In genomic region chr17:16439867-16440351, GRCh38 we compare ENCODE assay signal across 1 cellular context.
TF ChIP-seq lines count a peak whose summit lies in the region.

No MANE protein-coding gene starts in this region.

TF ChIP-seq in GM12878, 131 proteins besides CTCF, POLR2A, EP300 and RAD21 (continues in another document):
- 0 out of 2 replicates have a peak, but pooled peaks have one; percentile 21 for TF ChIP-seq WRNIP1 (IDR thresholded peaks at IDR 0.05; ENCODE audit: borderline replicate concordance, low read depth, low read length)
- TF ChIP-seq ASH2L (IDR thresholded peaks at IDR 0.05; ENCODE audit: borderline replicate concordance, low read depth) = no peak
- TF ChIP-seq NKRF (conservative IDR thresholded peaks at IDR 0.05) = no peak
- no peak for TF ChIP-seq BACH1 (IDR thresholded peaks at IDR 0.05; ENCODE audit: borderline replicate concordance)
- no peak for TF ChIP-seq BCLAF1 (IDR thresholded peaks at IDR 0.05)
- TF ChIP-seq FOXK2 (IDR thresholded peaks at IDR 0.05) = no peak
- no peak for TF ChIP-seq NBN (IDR thresholded peaks at IDR 0.05)
- no peak for TF ChIP-seq NRF1 (conservative IDR thresholded peaks at IDR 0.05; ENCODE audit: low read depth, low read length)
- no peak for TF ChIP-seq YY1 (IDR thresholded peaks at IDR 0.05; ENCODE audit: low read depth, low read length)
- no peak for TF ChIP-seq MEF2B (IDR thresholded peaks at IDR 0.05; ENCODE audit: partially characterized antibody, poor library complexity, severe bottlenecking)
- TF ChIP-seq E2F4 (IDR thresholded peaks at IDR 0.05; ENCODE audit: low read depth, low read length) = no peak
- TF ChIP-seq USF2 (IDR thresholded peaks at IDR 0.05; ENCODE audit: borderline replicate concordance, low read depth, low read length) = no peak
- TF ChIP-seq RFX5 (IDR thresholded peaks at IDR 0.05; ENCODE audit: low read depth, low read length) = no peak
- no peak for TF ChIP-seq HCFC1 (IDR thresholded peaks at IDR 0.05; ENCODE audit: low read length)
- TF ChIP-seq EGR1 (IDR thresholded peaks at IDR 0.05; ENCODE audit: borderline replicate concordance in 1 of 2, low read depth in 2 of 2, low read length in 2 of 2) = no peak
- no peak for TF ChIP-seq BCL3 (IDR thresholded peaks at IDR 0.05; ENCODE audit: borderline replicate concordance, insufficient read depth, low read depth, low read length, poor library complexity, severe bottlenecking)
- no peak for TF ChIP-seq ZBTB40 (IDR thresholded peaks at IDR 0.05; ENCODE audit: borderline replicate concordance)
- TF ChIP-seq ZBED1 (IDR thresholded peaks at IDR 0.05; ENCODE audit: borderline replicate concordance) = 0 out of 2 replicates have a peak, but pooled peaks have one; percentile 16
- peak; percentile 53; the same call in 1 of the 2 replicates for TF ChIP-seq CREM (IDR thresholded peaks at IDR 0.05; ENCODE audit: low read depth)
- TF ChIP-seq SUZ12 (IDR thresholded peaks at IDR 0.05; ENCODE audit: unreplicated experiment) = no peak
- 0 out of 2 replicates have a peak, but pooled peaks have one; percentile 20 for TF ChIP-seq MXI1 (IDR thresholded peaks at IDR 0.05; ENCODE audit: low read depth, low read length)
- peak; percentile 45; the same call in 1 of the 2 replicates for TF ChIP-seq RUNX3 (IDR thresholded peaks at IDR 0.05; ENCODE audit: low read length)
- TF ChIP-seq BMI1 (IDR thresholded peaks at IDR 0.05; ENCODE audit: borderline replicate concordance) = no peak
- peak; percentile 60 for TF ChIP-seq POLR2AphosphoS5 (IDR thresholded peaks at IDR 0.05; ENCODE audit: low read length)
- TF ChIP-seq EED (IDR thresholded peaks at IDR 0.05; ENCODE audit: low read depth) = no peak
- TF ChIP-seq SMAD5 (IDR thresholded peaks at IDR 0.05; ENCODE audit: low read depth) = 0 out of 2 replicates have a peak, but pooled peaks have one; percentile 17
- no peak for TF ChIP-seq FOS (IDR thresholded peaks at IDR 0.05; ENCODE audit: borderline replicate concordance, extremely low read depth, insufficient read length)
- TF ChIP-seq CHD1 (IDR thresholded peaks at IDR 0.05; ENCODE audit: low read depth, low read length) = no peak
- no peak for TF ChIP-seq TBL1XR1 (IDR thresholded peaks at IDR 0.05; ENCODE audit: low read depth, low read length)
- no peak for TF ChIP-seq FOXM1 (IDR thresholded peaks at IDR 0.05; ENCODE audit: low read depth, low read length)
- peak; percentile 89 for TF ChIP-seq CREB1 (IDR thresholded peaks at IDR 0.05; ENCODE audit: low read depth)
- TF ChIP-seq MTA2 (IDR thresholded peaks at IDR 0.05; ENCODE audit: low read depth) = no peak
- no peak for TF ChIP-seq CUX1 (IDR thresholded peaks at IDR 0.05; ENCODE audit: insufficient replicate concordance, low read depth, low read length)
- TF ChIP-seq GABPA (IDR thresholded peaks at IDR 0.05; ENCODE audit: low read depth) = no peak
- TF ChIP-seq RELA (IDR thresholded peaks at IDR 0.05; ENCODE audit: borderline replicate concordance, partially characterized antibody) = no peak
- TF ChIP-seq MLLT1 (IDR thresholded peaks at IDR 0.05) = no peak
- no peak for TF ChIP-seq NFXL1 (IDR thresholded peaks at IDR 0.05; ENCODE audit: borderline replicate concordance)
- TF ChIP-seq RAD51 (IDR thresholded peaks at IDR 0.05) = no peak
- no peak for TF ChIP-seq PAX8 (IDR thresholded peaks at IDR 0.05)
- TF ChIP-seq MYC (IDR thresholded peaks at IDR 0.05; ENCODE audit: insufficient read depth, insufficient read length, insufficient replicate concordance, low read length, severe bottlenecking) = no peak
- TF ChIP-seq TCF3 (IDR thresholded peaks at IDR 0.05; ENCODE audit: borderline replicate concordance, insufficient read depth, low read depth, low read length) = no peak
- TF ChIP-seq IRF5 (IDR thresholded peaks at IDR 0.05; ENCODE audit: borderline replicate concordance) = no peak
